ENCODE assay signal across 8 cellular contexts in genomic region chr20:63698739-63699465, GRCh38. TPM values are rescaled to one million over a fixed set of nuclear protein-coding genes. Genes with fewer than 3 reads are reported as not detected.
DNase-seq lines count a peak whose midpoint lies in the region; ATAC-seq and TF ChIP-seq lines count a peak whose summit lies in the region.

No MANE protein-coding gene starts in this region.

- POLR2A ChIA-PET in T-cell (lab: Charles Lee): no interaction called here

- no peaks in the 10 kb centered on the region for H3K27me3 Mint-ChIP-seq in T-helper 17 cell
- H3K27me3 Mint-ChIP-seq in T-cell: no peaks in the 10 kb centered on the region

- peaks cover 15% of the 10 kb centered on the region for H3K4me1 Mint-ChIP-seq in T-helper 17 cell
- H3K4me1 Mint-ChIP-seq in T-cell: peaks cover 0 to 35% (median 12%) of the 10 kb centered on the region in 3 donors

- H3K4me3 Mint-ChIP-seq in T-helper 17 cell (peak overlapping the region; percentile 31), T-cell (no peak overlapping the region)

- H3K9me3 ChIP-seq in T-helper 17 cell (ENCODE audit: control insufficient read depth, low read length, poor library complexity, severe bottlenecking): no peaks in the 10 kb centered on the region

- CTCF ChIA-PET in T-cell (lab: Charles Lee): no interaction called here

- DNase-seq in T-helper 17 cell (no peak), epithelial cell of prostate (ENCODE audit: low read depth, low spot score) (peak; percentile 52), LoVo (ENCODE audit: low spot score) (no peak), T-cell (no peak), MV-4-11 (lab: John Stamatoyannopoulos, UW) (no peak), T-helper 9 cell (no peak)

- H3K27ac Mint-ChIP-seq in T-helper 17 cell (no peak overlapping the region), T-cell (no peak overlapping the region)

- peak overlapping the region; percentile 90 for H3K27ac ChIP-seq in epithelial cell of prostate
- peak overlapping the region; percentile 21 for H3K27ac ChIP-seq in rectal smooth muscle tissue (ENCODE audit: low read depth, low read length)

- no peak overlapping the region for H3K9ac ChIP-seq in rectal smooth muscle tissue (ENCODE audit: low read length)

- H3K4me1 ChIP-seq in rectal smooth muscle tissue (ENCODE audit: control insufficient read depth, insufficient read depth, low read length): peaks cover 4% of the 10 kb centered on the region

- no peaks in the 10 kb centered on the region for H3K36me3 Mint-ChIP-seq in T-helper 17 cell (ENCODE audit: low read depth)
- no peaks in the 10 kb centered on the region for H3K36me3 Mint-ChIP-seq in T-cell

- no peaks in the 10 kb centered on the region for H3K36me3 ChIP-seq in rectal smooth muscle tissue (ENCODE audit: control insufficient read depth, insufficient read depth, low read length)

- no peaks in the 10 kb centered on the region for H3K27me3 ChIP-seq in rectal smooth muscle tissue (ENCODE audit: control insufficient read depth, insufficient read depth, low read length)

- TF ChIP-seq POLR2A in GM15510 (IDR thresholded peaks at IDR 0.05; ENCODE audit: borderline replicate concordance, extremely low read depth, insufficient read length): peak; percentile 11

- ATAC-seq in T-helper 17 cell: peak; percentile 38
- ATAC-seq in T-cell (replicated peaks in 1 of 4): no peak

- no peaks in the 10 kb centered on the region for H3K9me3 Mint-ChIP-seq in T-cell

- H3K4me3 ChIP-seq in rectal smooth muscle tissue (ENCODE audit: low read length): no peak overlapping the region

RNA-seq across cellular contexts. Expression of gene TNFRSF6B, which starts 2.5 kb away (rescaled TPM):
- total RNA-seq in T-helper 17 cell (not detected), T-cell (1 to 10 TPM in 2 of 5 donors, under 1 TPM in 2, not detected in 1; 0.37 to 1.5 (median 0.91) TPM)

RNA-seq across cellular contexts. Expression of gene ARFRP1, which starts 8.9 kb away (rescaled TPM):
- total RNA-seq in T-helper 17 cell (10 to 100 TPM; 44.0 to 53.2 TPM), T-cell (100 to 1,000 TPM in 2 of 5 donors, 10 to 100 TPM in 3; 58.5 to 102 (median 99.5) TPM)

RNA-seq across cellular contexts. Expression of gene ZGPAT, which starts 8.9 kb away (rescaled TPM):
- total RNA-seq in T-helper 17 cell (10 to 100 TPM; 35.0 to 39.8 TPM), T-cell (10 to 100 TPM; 42.7 to 71.0 (median 59.0) TPM)

RNA-seq across cellular contexts. Expression of gene LIME1, which starts 37.6 kb away (rescaled TPM):
- total RNA-seq in T-helper 17 cell (100 to 1,000 TPM; 156 to 179 TPM), T-cell (100 to 1,000 TPM; 144 to 248 (median 172) TPM)

RNA-seq across cellular contexts. Expression of gene SLC2A4RG, which starts 40.7 kb away (rescaled TPM):
- total RNA-seq in T-helper 17 cell: 100 to 1,000 TPM in 1 of 2 donors, 10 to 100 TPM in 1; 98.1 to 103 TPM
- 100 to 1,000 TPM; 110 to 173 (median 135) TPM for total RNA-seq in T-cell
